Comparison of ENCODE assay signal across 8 cellular contexts in the genomic region with DNA sequence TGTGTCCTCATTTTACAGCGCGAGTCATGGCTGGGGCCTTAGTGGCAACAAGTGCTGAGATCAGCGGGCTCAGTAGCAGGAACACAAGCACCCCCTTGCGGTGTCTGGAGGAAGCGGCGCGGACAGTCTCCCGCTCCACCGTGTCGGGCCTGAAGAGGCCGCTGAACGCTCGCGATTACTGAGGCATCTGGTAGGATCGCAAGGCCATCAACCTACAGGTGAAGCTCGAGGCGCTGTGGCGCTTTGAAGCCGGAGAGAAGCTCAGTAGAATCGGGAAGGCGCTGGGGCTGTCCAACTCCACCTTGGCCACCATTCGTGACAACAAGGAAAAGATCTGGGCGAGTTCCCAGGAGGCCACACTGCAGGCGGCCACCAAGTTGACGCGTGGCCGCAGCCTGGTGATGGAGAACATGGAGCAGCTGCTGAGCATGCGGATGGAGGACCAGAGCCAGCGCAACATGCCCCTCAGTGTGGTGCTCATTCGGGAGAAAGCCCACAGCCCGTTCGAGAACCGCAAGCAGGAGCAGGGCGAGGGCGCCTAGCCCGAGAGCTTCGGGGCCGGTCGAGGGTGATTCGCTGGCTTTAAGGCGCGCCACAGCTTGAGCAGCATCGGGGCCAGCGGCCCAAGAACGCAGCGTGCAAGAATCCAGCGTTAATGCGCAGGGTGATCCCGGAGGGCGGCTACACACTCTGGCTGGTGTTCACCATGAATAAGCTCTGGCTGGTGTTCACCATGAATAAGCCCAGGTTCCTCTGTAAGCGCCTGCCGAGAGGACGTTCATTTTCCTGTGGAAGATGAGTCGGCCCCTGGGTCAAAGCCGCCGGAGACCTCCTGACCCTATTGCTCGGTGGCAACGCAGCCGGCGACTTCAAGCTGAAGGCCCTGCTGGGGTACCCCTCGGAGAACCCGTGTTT. TPM values are rescaled to one million over a fixed set of nuclear protein-coding genes. Genes with fewer than 3 reads are reported as not detected.
DNase-seq lines count a peak whose midpoint lies in the region; ATAC-seq and TF ChIP-seq lines count a peak whose summit lies in the region.

No MANE protein-coding gene starts in this region.

- H3K36me3 Mint-ChIP-seq in neural crest cell (ENCODE audit: low read depth), result peaks cover 11% of the 10 kb centered on the region

- no peak overlapping the region for H3K9ac ChIP-seq in fibroblast of lung (ENCODE audit: insufficient read depth, low read length)
- H3K9ac ChIP-seq in subcutaneous abdominal adipose tissue (ENCODE audit: low read length in 5 of 5), result peak overlapping the region in 4 of 5 donors; percentile 0 to 59 (median 51)

- no peaks in the 10 kb centered on the region for H4K20me1 ChIP-seq in fibroblast of lung (ENCODE audit: control insufficient read depth, extremely low read depth, insufficient read depth, low read length)

- H3K4me1 ChIP-seq in fibroblast of lung (ENCODE audit: control insufficient read depth, extremely low read depth, insufficient read depth, low read length), result peaks cover 11% of the 10 kb centered on the region
- peaks cover 2 to 11% (median 8%) of the 10 kb centered on the region in 5 donors for H3K4me1 ChIP-seq in subcutaneous abdominal adipose tissue (ENCODE audit: control insufficient read depth in 5 of 5, insufficient read depth in 5 of 5, low read length in 5 of 5)

- no peak overlapping the region for H3K4me2 ChIP-seq in fibroblast of lung (ENCODE audit: extremely low read depth, insufficient read depth, low read length)

- peaks cover 16% of the 10 kb centered on the region for H3K36me3 ChIP-seq in fibroblast of lung (ENCODE audit: control insufficient read depth, insufficient read depth, low read length)
- H3K36me3 ChIP-seq in subcutaneous abdominal adipose tissue (ENCODE audit: control insufficient read depth in 5 of 5, insufficient read depth in 5 of 5, low read length in 5 of 5), result peaks cover 0 to 30% (median 18%) of the 10 kb centered on the region in 5 donors

- H3K27ac ChIP-seq in fibroblast of lung (ENCODE audit: insufficient read depth, low read length) (no peak overlapping the region), subcutaneous abdominal adipose tissue (ENCODE audit: low read depth, low read length) (no peak overlapping the region)

- peak overlapping the region; percentile 63 for H3K4me3 Mint-ChIP-seq in neural crest cell

- no peak overlapping the region for H3K27ac Mint-ChIP-seq in neural crest cell (ENCODE audit: unreplicated experiment)

- H2AFZ ChIP-seq in fibroblast of lung (ENCODE audit: low read length), result no peak overlapping the region

- H3K79me2 ChIP-seq in fibroblast of lung (ENCODE audit: control insufficient read depth, insufficient read depth, low read length), result peaks cover 8% of the 10 kb centered on the region

- ATAC-seq in HG03457 (IDR thresholded peaks at IDR 0.05; ENCODE audit: unreplicated experiment), result peak; percentile 48

- H3K4me1 Mint-ChIP-seq in neural crest cell, result peaks cover 23% of the 10 kb centered on the region

- no peaks in the 10 kb centered on the region for H3K27me3 ChIP-seq in fibroblast of lung (ENCODE audit: control insufficient read depth, insufficient read depth, low read length)
- H3K27me3 ChIP-seq in subcutaneous abdominal adipose tissue (ENCODE audit: control insufficient read depth in 5 of 5, insufficient read depth in 4 of 5, low read length in 5 of 5), result no peaks in the 10 kb centered on the region

- H3K9me3 ChIP-seq in fibroblast of lung (ENCODE audit: control insufficient read depth, insufficient read depth, low read depth, low read length) (no peaks in the 10 kb centered on the region), subcutaneous abdominal adipose tissue (ENCODE audit: control insufficient read depth in 5 of 5, low read length in 5 of 5) (no peaks in the 10 kb centered on the region)

- TF ChIP-seq CTCF in GM12875 (IDR thresholded peaks at IDR 0.05; ENCODE audit: borderline replicate concordance, insufficient read depth, low read depth, low read length) (peak; percentile 96), fibroblast of lung (conservative IDR thresholded peaks at IDR 0.05 in 1 of 2, IDR thresholded peaks at IDR 0.05 in 1 of 2; ENCODE audit: low read depth in 1 of 2, low read length in 2 of 2) (peak; percentile 89 to 99), neural crest cell (conservative IDR thresholded peaks at IDR 0.05) (peak; percentile 83)

- H3K9me3 Mint-ChIP-seq in neural crest cell, result no peaks in the 10 kb centered on the region

- no peak overlapping the region for H3K4me3 ChIP-seq in GM12875 (ENCODE audit: low read depth, low read length)
- no peak overlapping the region for H3K4me3 ChIP-seq in fibroblast of lung (replicated peaks in 1 of 4; ENCODE audit: control extremely low read depth in 1 of 4, insufficient read depth in 1 of 4, low read depth in 3 of 4, low read length in 4 of 4)
- H3K4me3 ChIP-seq in subcutaneous abdominal adipose tissue (ENCODE audit: low read depth in 1 of 5, low read length in 5 of 5), result no peak overlapping the region

- DNase-seq in activated T-cell treated with anti-CD3 and anti-CD28 coated beads for 1 hour (ENCODE audit: low read depth) (peak; percentile 83), fibroblast of lung (ENCODE audit: low read depth in 2 of 2) (peak; percentile 70 to 90), neural crest cell (ENCODE audit: low read depth, low spot score) (peak; percentile 92), SHP77 treated with DMSO at 0.1 percent for 48 hours (lab: John Stamatoyannopoulos, UW) (no peak), glomerular visceral epithelial cell (ENCODE audit: extremely low spot score) (no peak)

- H3K27me3 Mint-ChIP-seq in neural crest cell (ENCODE audit: low read depth), result no peaks in the 10 kb centered on the region

RNA-seq across cellular contexts. Expression of a gene that starts 8.3 kb away (rescaled TPM):
- total RNA-seq in fibroblast of lung (13.9 and 14.9 TPM in 2 replicates), neural crest cell (40.5 and 43.3 TPM in 2 replicates)
- polyA plus RNA-seq in fibroblast of lung, result 3.0 and 4.1 TPM in 2 replicates
- polyA plus RNA-seq in fibroblast of lung (2012), result 4.8 and 5.6 TPM in 2 replicates
- 6.0 and 7.3 TPM in 2 replicates for polyA minus RNA-seq in fibroblast of lung (ENCODE audit: low replicate concordance)

RNA-seq across cellular contexts. Expression of a gene that starts 23.1 kb away (rescaled TPM):
- total RNA-seq in fibroblast of lung (52.6 and 73.7 TPM in 2 replicates), neural crest cell (113 and 119 TPM in 2 replicates)
- 73.6 and 99.9 TPM in 2 replicates for polyA plus RNA-seq in fibroblast of lung
- polyA plus RNA-seq in fibroblast of lung (2012), result 76.2 and 99.7 TPM in 2 replicates
- 57.9 and 128 TPM in 2 replicates for polyA minus RNA-seq in fibroblast of lung (ENCODE audit: low replicate concordance)

RNA-seq across cellular contexts. Expression of a gene that starts 26.6 kb away (rescaled TPM):
- total RNA-seq in fibroblast of lung, result 146 and 167 TPM in 2 replicates
- 215 and 269 TPM in 2 replicates for polyA plus RNA-seq in fibroblast of lung
- 201 and 237 TPM in 2 replicates for polyA plus RNA-seq in fibroblast of lung (2012)
- 126 and 150 TPM in 2 replicates for polyA minus RNA-seq in fibroblast of lung (ENCODE audit: low replicate concordance)
- total RNA-seq in neural crest cell, result 61.6 and 64.6 TPM in 2 replicates

RNA-seq across cellular contexts. Expression of a gene that starts 37.6 kb away (rescaled TPM):
- 293 and 325 TPM in 2 replicates for total RNA-seq in fibroblast of lung
- polyA plus RNA-seq in fibroblast of lung, result 160 and 273 TPM in 2 replicates
- 297 and 535 TPM in 2 replicates for polyA plus RNA-seq in fibroblast of lung (2012)
- polyA minus RNA-seq in fibroblast of lung (ENCODE audit: low replicate concordance), result 1,633 and 2,396 TPM in 2 replicates
- total RNA-seq in neural crest cell, result 964 and 1,000 TPM in 2 replicates

Comparison
In these comparisons a context has a peak if more than half of its experiments do, and no peak if none do; other contexts are left out.
1. DNase-seq: peak in activated T-cell treated with anti-CD3 and anti-CD28 coated beads for 1 hour (single experiment), fibroblast of lung (2 of 2) and neural crest cell (single experiment); none in SHP77 treated with DMSO at 0.1 percent for 48 hours (single experiment) and glomerular visceral epithelial cell (single experiment).
2. Peak in every context shown above with its lines, with median percentiles within 50 percentile points of each other: CTCF ChIP-seq.